In the genomic region with DNA sequence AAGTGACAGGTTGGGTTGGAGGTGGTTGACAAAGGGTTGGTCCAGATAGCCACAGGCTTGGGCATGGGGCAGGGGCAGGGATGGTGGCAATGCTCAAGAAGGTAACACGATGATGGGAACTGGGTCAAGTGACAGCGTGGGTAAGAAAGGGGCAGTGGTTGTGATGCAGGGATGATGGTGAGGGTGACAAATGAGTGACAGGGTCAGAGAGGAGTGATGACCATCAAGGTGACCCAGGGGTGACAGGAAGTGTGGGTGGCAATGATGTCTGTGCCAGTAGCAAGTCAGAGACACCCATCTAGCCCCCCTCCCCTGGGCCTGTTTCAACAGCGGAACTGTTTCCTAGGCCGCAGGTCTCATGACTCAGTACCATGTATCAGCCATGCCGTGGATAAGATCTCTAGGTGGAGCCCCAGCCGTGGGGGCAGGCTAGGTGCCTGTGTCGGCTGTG, we compare ENCODE assay signal across 26 cellular contexts. TPM values are rescaled to one million over a fixed set of nuclear protein-coding genes. Genes with fewer than 3 reads are reported as not detected.
A peak's percentile ranks its signal among the peaks of the same experiment; 100 is the strongest.
DNase-seq lines count a peak whose midpoint lies in the region; ATAC-seq and TF ChIP-seq lines count a peak whose summit lies in the region.
"Had no signal": no experiment of that assay in that cellular context is flagged by ENCODE, and none has a peak within 500 bp of the region (broad histone marks: within the 10 kb centered on the region; RNA-seq: fewer than 3 reads in every experiment).

No MANE protein-coding gene starts in this region.

- no peaks in the 10 kb centered on the region for H3K27me3 ChIP-seq in aorta (ENCODE audit: control insufficient read depth in 1 of 2, insufficient read depth in 2 of 2, low read length in 1 of 2)
- no peaks in the 10 kb centered on the region for H3K27me3 ChIP-seq in H9 (ENCODE audit: insufficient read depth, low read length)
- H3K27me3 ChIP-seq: cardiac muscle cell, SJSA1, spleen, uterus had no signal

- H3K79me2 ChIP-seq in H9 (ENCODE audit: insufficient read depth, low read length): no peaks in the 10 kb centered on the region

- 83 to 86% methylated on average over 7 of the region's 7 CpGs for WGBS in aorta, 2 donors
- no CpG with 5 or more reads among the region's 7 CpGs for WGBS in H9 (ENCODE audit: extremely low coverage, insufficient read length, low lambda C conversion rate)

- H3K4me2 ChIP-seq in H9 (ENCODE audit: insufficient read depth, insufficient read length, low read length): no peak overlapping the region

- no peaks in the 10 kb centered on the region for H3K23me2 ChIP-seq in H9 (ENCODE audit: insufficient read length, low read depth, low read length, poor library complexity, severe bottlenecking)

- no peak overlapping the region for H2BK120ac ChIP-seq in H9 (ENCODE audit: low read depth, low read length, poor library complexity, severe bottlenecking)

- H3T11ph ChIP-seq in H9 (ENCODE audit: low read length): no peak overlapping the region

- no peaks in the 10 kb centered on the region for H3K79me1 ChIP-seq in H9 (ENCODE audit: insufficient read depth, low read depth, low read length, poor library complexity, severe bottlenecking)

- H3K36me3 Mint-ChIP-seq in activated naive CD4-positive, alpha-beta T cell treated with anti-CD3 and anti-CD28 coated beads, Interleukin-2, amount 10 ng/mL, durations not matched to agents 7 days and 5 days: no peaks in the 10 kb centered on the region
- no peaks in the 10 kb centered on the region for H3K36me3 Mint-ChIP-seq in activated CD4-positive, alpha-beta memory T cell treated with anti-CD3 and anti-CD28 coated beads for 36 hours
- no peaks in the 10 kb centered on the region for H3K36me3 Mint-ChIP-seq in immature natural killer cell
- no peaks in the 10 kb centered on the region for H3K36me3 Mint-ChIP-seq in H9 (ENCODE audit: insufficient read depth in 1 of 3, low read depth in 3 of 3)

- H4K5ac ChIP-seq in H9 (ENCODE audit: insufficient read length, low read depth, low read length): no peak overlapping the region

- H3K27ac ChIP-seq in aorta (ENCODE audit: low read depth in 1 of 2, low read length in 2 of 2) (no peak overlapping the region), H9 (ENCODE audit: insufficient read length, low read depth, low read length) (no peak overlapping the region)
- H3K27ac ChIP-seq: C4-2B, cardiac muscle cell, GM23248, SJSA1, spleen, uterus had no signal

- H2BK12ac ChIP-seq in H9 (ENCODE audit: insufficient read length, low read depth, low read length): no peak overlapping the region

- intact Hi-C loops in activated CD4-positive, alpha-beta memory T cell treated with anti-CD3 and anti-CD28 coated beads for 36 hours (cut with micrococcal nuclease): no loop called here
- intact Hi-C loops in aorta (cut with DNase I): no loop called here

- POLR2A ChIA-PET in activated CD4-positive, alpha-beta memory T cell treated with anti-CD3 and anti-CD28 coated beads for 36 hours (lab: Charles Lee): no interaction called here

- CTCF ChIA-PET in activated naive CD4-positive, alpha-beta T cell treated with anti-CD3 and anti-CD28 coated beads, Interleukin-2, amount 10 ng/mL, durations not matched to agents 7 days and 5 days (lab: Charles Lee): no interaction called here
- CTCF ChIA-PET in activated CD4-positive, alpha-beta memory T cell treated with anti-CD3 and anti-CD28 coated beads for 36 hours (lab: Charles Lee): interaction anchor here (1.0 kb wide), 1 partner anchor 12 kb away, joined by 3 read pairs; no protein-coding TSS in a partner anchor

- no peak overlapping the region for H4K8ac ChIP-seq in H9 (replicated peaks; ENCODE audit: insufficient read length, low read depth, low read length)

- H3K4me1 ChIP-seq in aorta (ENCODE audit: control insufficient read depth in 1 of 2, insufficient read depth in 2 of 2, low read length in 2 of 2) (no peaks in the 10 kb centered on the region), H9 (ENCODE audit: insufficient read depth, low read length) (no peaks in the 10 kb centered on the region)
- H3K4me1 ChIP-seq: SJSA1, spleen, uterus had no signal

- no peak overlapping the region for H4K91ac ChIP-seq in H9 (ENCODE audit: insufficient read length, low read depth, low read length)

- H3K9ac ChIP-seq in H9 (ENCODE audit: extremely low read depth, insufficient read length, low read length): no peak overlapping the region
- H3K9ac ChIP-seq: GM23248 had no signal

- no peak overlapping the region for H3K4me3 ChIP-seq in aorta (ENCODE audit: low read length in 2 of 2)
- H3K4me3 ChIP-seq: cardiac muscle cell, GM23248, SJSA1, spleen, uterus had no signal

- H2AFZ ChIP-seq in H9 (ENCODE audit: low read length): no peak overlapping the region
- H2AFZ ChIP-seq: GM23248 had no signal

- H3K18ac ChIP-seq in H9 (ENCODE audit: insufficient read length, low read depth, low read length): no peak overlapping the region

- H3K4me3 Mint-ChIP-seq in activated naive CD4-positive, alpha-beta T cell treated with anti-CD3 and anti-CD28 coated beads, Interleukin-2, amount 10 ng/mL, durations not matched to agents 7 days and 5 days: no peak overlapping the region
- no peak overlapping the region for H3K4me3 Mint-ChIP-seq in activated CD4-positive, alpha-beta memory T cell treated with anti-CD3 and anti-CD28 coated beads for 36 hours
- peak overlapping the region in 1 of 5 donors; percentile 15 for H3K4me3 Mint-ChIP-seq in immature natural killer cell
- no peak overlapping the region; a peak in 1 of 5 replicates for H3K4me3 Mint-ChIP-seq in H9
- H3K4me3 Mint-ChIP-seq: activated B cell treated with CpG ODN at 0.5 μM for 24 hours had no signal

- H3K9me3 ChIP-seq in aorta (ENCODE audit: control insufficient read depth, low read length): no peaks in the 10 kb centered on the region
- no peaks in the 10 kb centered on the region for H3K9me3 ChIP-seq in H9 (ENCODE audit: control insufficient read depth, low read depth, low read length)
- H3K9me3 ChIP-seq: SJSA1, spleen, uterus had no signal

- no peaks in the 10 kb centered on the region for H3K9me3 Mint-ChIP-seq in activated naive CD4-positive, alpha-beta T cell treated with anti-CD3 and anti-CD28 coated beads, Interleukin-2, amount 10 ng/mL, durations not matched to agents 7 days and 5 days
- no peaks in the 10 kb centered on the region for H3K9me3 Mint-ChIP-seq in activated CD4-positive, alpha-beta memory T cell treated with anti-CD3 and anti-CD28 coated beads for 36 hours
- H3K9me3 Mint-ChIP-seq in immature natural killer cell (no peaks in the 10 kb centered on the region), H9 (peaks cover 0 to 3% of the 10 kb centered on the region in 2 experiments; a peak in 1 of 5 replicates)
- H3K9me3 Mint-ChIP-seq: activated B cell treated with CpG ODN at 0.5 μM for 24 hours had no signal

- peak; percentile 19 for ATAC-seq in aorta (ENCODE audit: low FRiP score)

- no peak overlapping the region for H3K23ac ChIP-seq in H9 (ENCODE audit: insufficient read length, low read depth, low read length)

- H4K20me1 ChIP-seq in H9 (ENCODE audit: control insufficient read depth, insufficient read depth, insufficient read length): no peaks in the 10 kb centered on the region

- no peak overlapping the region for H2BK15ac ChIP-seq in H9 (ENCODE audit: low read depth, low read length)

- no peak overlapping the region for H2AK5ac ChIP-seq in H9 (ENCODE audit: insufficient read length, low read length)

- H3K14ac ChIP-seq in H9 (ENCODE audit: insufficient read depth, low read length): no peak overlapping the region; the same call in 1 of the 2 replicates

- peaks cover 2% of the 10 kb centered on the region for H3K4me1 Mint-ChIP-seq in activated naive CD4-positive, alpha-beta T cell treated with anti-CD3 and anti-CD28 coated beads, Interleukin-2, amount 10 ng/mL, durations not matched to agents 7 days and 5 days
- H3K4me1 Mint-ChIP-seq in activated CD4-positive, alpha-beta memory T cell treated with anti-CD3 and anti-CD28 coated beads for 36 hours (ENCODE audit: low read depth): peaks cover 10% of the 10 kb centered on the region
- H3K4me1 Mint-ChIP-seq in immature natural killer cell (peaks cover 2 to 9% of the 10 kb centered on the region in 2 donors), H9 (no peaks in the 10 kb centered on the region)
- H3K4me1 Mint-ChIP-seq: activated B cell treated with CpG ODN at 0.5 μM for 24 hours had no signal

- no peak overlapping the region for H2BK5ac ChIP-seq in H9 (ENCODE audit: insufficient read length, low read length)

- H3K56ac ChIP-seq in H9 (ENCODE audit: insufficient read length, low read depth, low read length): no peak overlapping the region

- DNase-seq in activated naive CD4-positive, alpha-beta T cell treated with Interleukin-2 at 50 U/mL for 16 hours: peak; percentile 38
- no peak for DNase-seq in activated naive CD4-positive, alpha-beta T cell treated with anti-CD3 and anti-CD28 coated beads, Interleukin-2, amount 10 ng/mL, durations not matched to agents 7 days and 5 days
- peak; percentile 51 for DNase-seq in activated CD4-positive, alpha-beta memory T cell treated with anti-CD3 and anti-CD28 coated beads for 36 hours
- DNase-seq in immature natural killer cell: peak; percentile 23 to 52 (median 44)
- DNase-seq in aorta: no peak
- DNase-seq in activated gamma-delta T cell treated with Interleukin-2 at 50 U/mL for 16 hours: no peak
- DNase-seq in cerebellar cortex (ENCODE audit: low spot score): no peak
- no peak for DNase-seq in H9
- DNase-seq: ACHN; activated B cell treated with CpG ODN at 0.5 μM for 24 hours; amniotic stem cell; GM23248; mammary epithelial cell; NCI-H1694; OCI-M1; retina; spleen; stimulated activated CD4-positive, alpha-beta T cell treated with anti-CD3 and anti-CD28 coated beads, Interleukin-4, amount 100 ng/mL, for 24 hours; uterus had no signal

- TF ChIP-seq CTCF in H9 (conservative IDR thresholded peaks at IDR 0.05): no peak

- H3K36me3 ChIP-seq in aorta (ENCODE audit: control insufficient read depth in 1 of 2, insufficient read depth in 2 of 2, low read length in 1 of 2): no peaks in the 10 kb centered on the region
- H3K36me3 ChIP-seq: cardiac muscle cell, SJSA1, spleen, uterus had no signal

- H3K4ac ChIP-seq in H9 (ENCODE audit: low read depth, low read length): no peak overlapping the region

- no peak overlapping the region for H2BK20ac ChIP-seq in H9 (ENCODE audit: low read depth, low read length, poor library complexity, severe bottlenecking)

- H3K27me3 Mint-ChIP-seq in activated naive CD4-positive, alpha-beta T cell treated with anti-CD3 and anti-CD28 coated beads, Interleukin-2, amount 10 ng/mL, durations not matched to agents 7 days and 5 days: no peaks in the 10 kb centered on the region
- no peaks in the 10 kb centered on the region for H3K27me3 Mint-ChIP-seq in activated CD4-positive, alpha-beta memory T cell treated with anti-CD3 and anti-CD28 coated beads for 36 hours
- H3K27me3 Mint-ChIP-seq in immature natural killer cell (ENCODE audit: low read depth in 3 of 3) (peaks cover 0 to 4% (median 3%) of the 10 kb centered on the region in 3 donors), H9 (ENCODE audit: low read depth) (no peaks in the 10 kb centered on the region)
- H3K27me3 Mint-ChIP-seq: activated B cell treated with CpG ODN at 0.5 μM for 24 hours had no signal

- no peak overlapping the region for H3K27ac Mint-ChIP-seq in activated naive CD4-positive, alpha-beta T cell treated with anti-CD3 and anti-CD28 coated beads, Interleukin-2, amount 10 ng/mL, durations not matched to agents 7 days and 5 days
- no peak overlapping the region for H3K27ac Mint-ChIP-seq in activated CD4-positive, alpha-beta memory T cell treated with anti-CD3 and anti-CD28 coated beads for 36 hours
- H3K27ac Mint-ChIP-seq in immature natural killer cell: peak overlapping the region in 5 of 6 donors; percentile 26 to 78 (median 69)
- no peak overlapping the region for H3K27ac Mint-ChIP-seq in H9
- H3K27ac Mint-ChIP-seq: activated B cell treated with CpG ODN at 0.5 μM for 24 hours had no signal

RNA-seq across cellular contexts. Expression of gene AQP3, which starts 20.5 kb away (rescaled TPM):
- total RNA-seq in activated CD4-positive, alpha-beta memory T cell treated with anti-CD3 and anti-CD28 coated beads for 36 hours: 10 to 100 TPM; 19.4 to 20.2 TPM
- polyA plus RNA-seq in immature natural killer cell: 1 to 10 TPM; 5.2 to 7.9 (median 5.4) TPM
- 1 to 10 TPM; 2.8 to 6.0 TPM for total RNA-seq in aorta
- 1 to 10 TPM; 2.8 to 9.3 TPM for polyA plus RNA-seq in aorta
- total RNA-seq in H9 (2021): 1.6 TPM in 2 replicates
- total RNA-seq: frontal cortex, GM23248, SJSA1 had no signal

RNA-seq across cellular contexts. Expression of gene AQP7, which starts 24.5 kb away (rescaled TPM):
- under 1 TPM; 0.12 to 0.36 TPM for total RNA-seq in activated CD4-positive, alpha-beta memory T cell treated with anti-CD3 and anti-CD28 coated beads for 36 hours
- polyA plus RNA-seq in immature natural killer cell: not detected
- total RNA-seq in aorta: 1 to 10 TPM; 2.7 to 9.1 TPM
- 10 to 100 TPM in 1 of 2 donors, 1 to 10 TPM in 1; 1.4 to 12.0 TPM for polyA plus RNA-seq in aorta
- not detected in 2 replicates for total RNA-seq in H9 (2021)
- total RNA-seq: activated B cell treated with CpG ODN at 0.5 μM for 24 hours, dermis microvascular lymphatic vessel endothelial cell, epithelial cell of proximal tubule, frontal cortex, GM23248, kidney epithelial cell, SJSA1 had no signal
- polyA plus RNA-seq: GM23248, mammary epithelial cell had no signal

RNA-seq across cellular contexts. Expression of gene NOL6, which starts 46.9 kb away (rescaled TPM):
- 10 to 100 TPM; 38.1 to 39.7 TPM for total RNA-seq in activated CD4-positive, alpha-beta memory T cell treated with anti-CD3 and anti-CD28 coated beads for 36 hours
- polyA plus RNA-seq in immature natural killer cell (10 to 100 TPM in 2 of 3 donors, 1 to 10 TPM in 1; 9.7 to 21.7 (median 18.8) TPM), aorta (10 to 100 TPM in 1 of 2 donors, 1 to 10 TPM in 1; 5.9 to 26.5 TPM)
- total RNA-seq in aorta (10 to 100 TPM; 20.2 to 24.3 TPM), H9 (2021) (64.4 and 66.3 TPM in 2 replicates)

Comparison
In these comparisons a context has a peak if more than half of its experiments do, and no peak if none do; other contexts are left out.
1. DNase-seq: peak in activated naive CD4-positive, alpha-beta T cell treated with Interleukin-2 at 50 U/mL for 16 hours (single experiment), activated CD4-positive, alpha-beta memory T cell treated with anti-CD3 and anti-CD28 coated beads for 36 hours (single experiment) and immature natural killer cell (3 of 3); none in activated naive CD4-positive, alpha-beta T cell treated with anti-CD3 and anti-CD28 coated beads, Interleukin-2, amount 10 ng/mL, durations not matched to agents 7 days and 5 days (single experiment), aorta (0 of 2), activated gamma-delta T cell treated with Interleukin-2 at 50 U/mL for 16 hours (single experiment), cerebellar cortex (single experiment) and H9 (single experiment).
2. H3K27ac Mint-ChIP-seq: peak in immature natural killer cell (5 of 6); none in activated naive CD4-positive, alpha-beta T cell treated with anti-CD3 and anti-CD28 coated beads, Interleukin-2, amount 10 ng/mL, durations not matched to agents 7 days and 5 days (single experiment), activated CD4-positive, alpha-beta memory T cell treated with anti-CD3 and anti-CD28 coated beads for 36 hours (single experiment) and H9 (0 of 3).